Comparison of ENCODE assay signal across 1 cellular context in genomic region chr16:50781518-50781917, GRCh38.
TF ChIP-seq lines count a peak whose summit lies in the region.

No MANE protein-coding gene starts in this region.

TF ChIP-seq in SK-N-SH, 30 proteins besides CTCF, POLR2A, EP300 and RAD21:
- TF ChIP-seq FOXJ3 (CRISPR knock-in tag; IDR thresholded peaks at IDR 0.05) (no peak), USF1 (IDR thresholded peaks at IDR 0.05; ENCODE audit: borderline replicate concordance, low read depth) (no peak), FOSL2 (IDR thresholded peaks at IDR 0.05; ENCODE audit: borderline replicate concordance, low read depth) (no peak), SIN3A (IDR thresholded peaks at IDR 0.05; ENCODE audit: borderline replicate concordance, low read depth, low read length) (no peak)
